ENCODE assay signal across 22 cellular contexts in the genomic region with DNA sequence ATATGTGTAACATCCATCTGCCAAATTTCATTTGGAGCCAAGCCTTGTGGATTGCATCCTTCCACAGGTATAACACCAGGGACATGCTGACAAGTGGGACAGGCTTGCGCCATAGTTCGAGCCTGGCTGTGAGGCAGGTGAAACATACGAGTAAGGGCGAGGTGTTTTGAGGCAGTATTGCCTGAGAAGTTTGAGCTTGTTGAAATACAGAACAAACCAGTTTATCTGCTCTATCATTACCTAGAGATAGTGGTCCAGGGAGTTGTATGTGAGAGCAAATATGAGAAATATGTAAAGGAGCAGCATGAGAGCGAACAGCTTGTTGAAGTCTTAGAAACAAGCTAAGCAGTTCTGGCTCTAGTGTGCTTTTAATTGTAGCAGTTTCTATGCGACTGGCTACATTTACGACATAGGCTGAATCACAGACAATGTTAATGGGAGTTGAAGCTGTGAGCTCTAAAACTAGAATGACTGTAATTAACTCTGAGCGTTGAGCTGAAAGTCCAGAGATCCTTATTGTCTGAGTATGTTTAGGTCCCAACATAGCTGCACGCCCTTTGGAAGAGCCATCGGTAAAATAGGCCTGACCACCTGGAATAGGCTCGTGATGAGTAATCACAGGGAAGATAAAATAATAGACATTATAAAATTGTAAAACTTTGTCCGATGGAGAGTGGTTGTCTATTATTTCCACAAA. TPM values are rescaled to one million over a fixed set of nuclear protein-coding genes. Genes with fewer than 3 reads are reported as not detected.
"Had no signal": no experiment of that assay in that cellular context is flagged by ENCODE, and none has a peak within 500 bp of the region (broad histone marks: within the 10 kb centered on the region; RNA-seq: fewer than 3 reads in every experiment).

No MANE protein-coding gene starts in this region.

- H3K27me3 ChIP-seq: pancreas, tibial nerve had no signal

- H3K27me3 Mint-ChIP-seq: activated naive CD8-positive, alpha-beta T cell treated with anti-CD3 and anti-CD28 coated beads for 36 hours; activated T-helper 17 cell treated with anti-CD3 and anti-CD28 coated beads, Interleukin-2, amount 50 U/mL, for 72 hours; central memory CD8-positive, alpha-beta T cell; memory B cell; stimulated activated naive CD8-positive, alpha-beta T cell treated with anti-CD3 and anti-CD28 coated beads, Interleukin-15, amount 100 ng/mL, for 72 hours had no signal

- H3K4me3 ChIP-seq: coronary artery, left ventricle myocardium inferior, pancreas, psoas muscle, tibial nerve had no signal

- H3K9me3 ChIP-seq: pancreas, psoas muscle had no signal

- H3K4me1 ChIP-seq: left ventricle myocardium inferior, pancreas, psoas muscle, tibial nerve had no signal

- H3K27ac ChIP-seq: coronary artery, epithelial cell of prostate, left ventricle myocardium inferior, pancreas, psoas muscle, tibial nerve had no signal

- H3K4me1 Mint-ChIP-seq: activated naive CD8-positive, alpha-beta T cell treated with anti-CD3 and anti-CD28 coated beads for 36 hours; activated T-helper 17 cell treated with anti-CD3 and anti-CD28 coated beads, Interleukin-2, amount 50 U/mL, for 72 hours; central memory CD8-positive, alpha-beta T cell; endodermal cell; nephron progenitor cell; stimulated activated naive CD8-positive, alpha-beta T cell treated with anti-CD3 and anti-CD28 coated beads, Interleukin-15, amount 100 ng/mL, for 72 hours had no signal

- DNase-seq: activated CD4-positive, alpha-beta T cell treated with anti-CD3 and anti-CD28 coated beads for 1 hour; activated CD4-positive, alpha-beta T cell treated with anti-CD3 and anti-CD28 coated beads, Interleukin-2, amount 50 U/mL, for 1 hour; activated naive CD4-positive, alpha-beta T cell; activated naive CD8-positive, alpha-beta T cell treated with anti-CD3 and anti-CD28 coated beads for 36 hours; activated T-cell treated with anti-CD3 and anti-CD28 coated beads, Interleukin-2, amount 50 U/mL, for 1 hour; endodermal cell; kidney; left ventricle myocardium inferior; nephron progenitor cell; pancreas; psoas muscle; right cardiac atrium; stimulated activated CD4-positive, alpha-beta T cell treated with anti-CD3 and anti-CD28 coated beads, Interleukin-1b, Interleukin-23, amount 100 ng/mL, for 48 hours; stimulated activated naive CD8-positive, alpha-beta T cell treated with anti-CD3 and anti-CD28 coated beads, Interleukin-15, amount 100 ng/mL, for 72 hours; T-helper 1 cell had no signal

- H3K36me3 ChIP-seq: pancreas had no signal

- H3K27ac Mint-ChIP-seq: activated naive CD8-positive, alpha-beta T cell treated with anti-CD3 and anti-CD28 coated beads for 36 hours; activated T-helper 17 cell treated with anti-CD3 and anti-CD28 coated beads, Interleukin-2, amount 50 U/mL, for 72 hours; endodermal cell; memory B cell; nephron progenitor cell; stimulated activated naive CD8-positive, alpha-beta T cell treated with anti-CD3 and anti-CD28 coated beads, Interleukin-15, amount 100 ng/mL, for 72 hours had no signal

- H3K4me3 Mint-ChIP-seq: activated naive CD8-positive, alpha-beta T cell treated with anti-CD3 and anti-CD28 coated beads for 36 hours; activated T-helper 17 cell treated with anti-CD3 and anti-CD28 coated beads, Interleukin-2, amount 50 U/mL, for 72 hours; central memory CD8-positive, alpha-beta T cell; endodermal cell; memory B cell; nephron progenitor cell; stimulated activated naive CD8-positive, alpha-beta T cell treated with anti-CD3 and anti-CD28 coated beads, Interleukin-15, amount 100 ng/mL, for 72 hours had no signal

- ATAC-seq: activated T-helper 17 cell treated with anti-CD3 and anti-CD28 coated beads, Interleukin-2, amount 50 U/mL, for 72 hours; pancreas; psoas muscle; right cardiac atrium; stimulated activated naive CD8-positive, alpha-beta T cell treated with anti-CD3 and anti-CD28 coated beads, Interleukin-15, amount 100 ng/mL, for 72 hours had no signal

RNA-seq across cellular contexts. Expression of a gene that starts 8.2 kb away (rescaled TPM):
- total RNA-seq: astrocyte had no signal

RNA-seq across cellular contexts. Expression of a gene that starts 30.9 kb away (rescaled TPM):
- total RNA-seq: astrocyte had no signal

RNA-seq across cellular contexts. Expression of a gene that starts 42.6 kb away (rescaled TPM):
- total RNA-seq: astrocyte had no signal

RNA-seq across cellular contexts. Expression of a gene that starts 58.4 kb away (rescaled TPM):
- total RNA-seq: astrocyte had no signal
